Comparison of ENCODE assay signal across 16 cellular contexts in the genomic region with DNA sequence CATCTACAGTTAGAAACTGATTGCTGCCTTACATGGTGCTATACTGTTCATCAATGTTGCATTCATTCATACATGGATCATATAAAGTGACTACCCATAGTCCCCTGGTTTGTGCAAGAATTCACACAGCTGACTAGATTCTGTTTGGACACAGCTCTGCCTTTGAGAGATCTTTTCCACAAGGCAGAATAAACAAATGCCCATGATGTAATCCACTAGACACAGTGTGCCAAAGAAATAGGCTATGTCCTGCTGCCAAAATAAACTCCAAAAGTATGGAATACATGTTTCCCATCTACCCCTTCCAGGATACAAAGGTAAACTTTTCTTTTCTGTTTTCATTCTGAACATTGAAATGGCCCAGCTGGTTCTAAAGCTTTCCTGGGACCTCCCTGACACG.
DNase-seq lines count a peak whose midpoint lies in the region; ATAC-seq, FAIRE-seq and TF ChIP-seq lines count a peak whose summit lies in the region.
"Had no signal": no experiment of that assay in that cellular context is flagged by ENCODE, and none has a peak within 500 bp of the region (broad histone marks: within the 10 kb centered on the region; RNA-seq: fewer than 3 reads in every experiment).

No MANE protein-coding gene starts in this region.

- intact Hi-C loops in HepG2 (cut with micrococcal nuclease; ENCODE audit: unreplicated experiment) (no loop called here), mucosa of descending colon (cut with DNase I, micrococcal nuclease) (no loop called here), left colon (cut with DNase I, micrococcal nuclease) (no loop called here)

- no peak for TF ChIP-seq POLR2A in HepG2 (IDR thresholded peaks at IDR 0.05; ENCODE audit: insufficient read depth in 1 of 2, low read depth in 2 of 2, low read length in 2 of 2)
- no peak for TF ChIP-seq POLR2A in H54 (IDR thresholded peaks at IDR 0.05; ENCODE audit: low read depth, low read length)

- in situ Hi-C loops in HepG2 (cut with HindIII; ENCODE audit: extremely low pct_ligation_motif_present, low pct_unique_long_range_greater_than_20kb) = no loop called here

- no peaks in the 10 kb centered on the region for H3K27me3 ChIP-seq in liver (ENCODE audit: control insufficient read depth in 4 of 4, insufficient read depth in 4 of 4, low read length in 3 of 4)
- peaks cover 0 to 4% of the 10 kb centered on the region in 2 experiments; a peak in 2 of 5 replicates for H3K27me3 ChIP-seq in HepG2 (ENCODE audit: control insufficient read depth in 1 of 2, insufficient read depth in 2 of 2, low read length in 2 of 2)

- H3K9ac ChIP-seq in liver (ENCODE audit: low read depth in 1 of 2, low read length in 2 of 2) (no peak overlapping the region), HepG2 (ENCODE audit: insufficient read depth, low read depth, low read length) (no peak overlapping the region)

- TF ChIP-seq CTCF in liver (IDR thresholded peaks at IDR 0.05; ENCODE audit: low read depth, low read length, missing input control) = no peak
- TF ChIP-seq CTCF in HepG2 (CRISPR knock-in tag; IDR thresholded peaks at IDR 0.05) = no peak
- no peak for TF ChIP-seq CTCF in epithelial cell of esophagus (IDR thresholded peaks at IDR 0.05; ENCODE audit: insufficient read depth, low read depth, low read length, missing control alignments)
- TF ChIP-seq CTCF in mucosa of descending colon (IDR thresholded peaks at IDR 0.05) = no peak

- H3K4me3 ChIP-seq in liver (ENCODE audit: low read depth in 1 of 3, low read length in 3 of 3) (no peak overlapping the region), HepG2 (replicated peaks in 1 of 3; ENCODE audit: insufficient read depth in 1 of 3, low read depth in 2 of 3, low read length in 3 of 3) (no peak overlapping the region), epithelial cell of esophagus (ENCODE audit: low read length) (no peak overlapping the region), mucosa of descending colon (no peak overlapping the region)
- H3K4me3 ChIP-seq: K562 had no signal

- H2AFZ ChIP-seq in HepG2 (ENCODE audit: low read length) = no peak overlapping the region

- no peak for ATAC-seq in HepG2
- peak; percentile 17 for ATAC-seq in mucosa of descending colon
- ATAC-seq in HG02852 (IDR thresholded peaks at IDR 0.05; ENCODE audit: unreplicated experiment) = no peak
- no peak for ATAC-seq in HG02759 (IDR thresholded peaks at IDR 0.05; ENCODE audit: unreplicated experiment)
- no peak for ATAC-seq in left colon
- ATAC-seq: K562, natural killer cell had no signal

- TF ChIP-seq RAD21 in liver (IDR thresholded peaks at IDR 0.05) = peak; percentile 25 to 53
- TF ChIP-seq RAD21 in HepG2 (CRISPR knock-in tag; IDR thresholded peaks at IDR 0.05) = no peak

- H3K9me3 ChIP-seq in liver (ENCODE audit: control insufficient read depth in 4 of 4, low read length in 3 of 4) = no peaks in the 10 kb centered on the region
- H3K9me3 ChIP-seq in HepG2 (ENCODE audit: low read length) = no peaks in the 10 kb centered on the region
- H3K9me3 ChIP-seq in mucosa of descending colon = no peaks in the 10 kb centered on the region

- POLR2A ChIA-PET in HepG2 (lab: Yijun Ruan, JAX) = no interaction called here

- H3K4me1 ChIP-seq in liver (ENCODE audit: control insufficient read depth in 4 of 4, insufficient read depth in 4 of 4, low read length in 3 of 4) = peaks cover 0 to 10% (median 4%) of the 10 kb centered on the region in 4 donors
- no peaks in the 10 kb centered on the region for H3K4me1 ChIP-seq in HepG2 (ENCODE audit: insufficient read depth, low read length)
- H3K4me1 ChIP-seq in mucosa of descending colon (ENCODE audit: low read depth) = no peaks in the 10 kb centered on the region

- FAIRE-seq in HepG2 (lab: Jason Lieb, UNC) (no peak), H54 (lab: Jason Lieb, UNC) (no peak)
- FAIRE-seq: endothelial cell of umbilical vein, K562, urothelium cell line had no signal

- no peak overlapping the region for H3K4me2 ChIP-seq in HepG2 (ENCODE audit: low read depth, low read length)

- TF ChIP-seq EP300 in HepG2 (IDR thresholded peaks at IDR 0.05; ENCODE audit: low read depth in 2 of 2, low read length in 2 of 2) (no peak), HepG2 (CRISPR knock-in tag; IDR thresholded peaks at IDR 0.05; ENCODE audit: borderline replicate concordance) (no peak)

- no peaks in the 10 kb centered on the region for H4K20me1 ChIP-seq in HepG2 (ENCODE audit: insufficient read depth, low read length)

- H3K79me2 ChIP-seq in HepG2 (ENCODE audit: insufficient read depth, low read length) = no peaks in the 10 kb centered on the region

- CTCF ChIA-PET in HepG2 (lab: Yijun Ruan, JAX; ENCODE audit: low intra/inter-chr PET ratio, low total read pairs) = no interaction called here

- H3K36me3 ChIP-seq in liver (ENCODE audit: control insufficient read depth in 4 of 4, insufficient read depth in 3 of 4, low read depth in 1 of 4, low read length in 3 of 4) (no peaks in the 10 kb centered on the region), HepG2 (replicated peaks in 1 of 2; ENCODE audit: control insufficient read depth in 1 of 2, insufficient read depth in 2 of 2, low read length in 2 of 2) (no peaks in the 10 kb centered on the region), mucosa of descending colon (ENCODE audit: low read depth) (no peaks in the 10 kb centered on the region)

- no peak overlapping the region for H3K27ac ChIP-seq in liver (ENCODE audit: low read depth in 1 of 2, low read length in 2 of 2)
- no peak overlapping the region for H3K27ac ChIP-seq in HepG2 (ENCODE audit: extremely low read length, insufficient read depth, low read length)

- DNase-seq in HepG2 (ENCODE audit: low spot score) (no peak), epithelial cell of esophagus (ENCODE audit: low read depth) (peak; percentile 31), mucosa of descending colon (no peak), H54 (ENCODE audit: insufficient read length, low spot score) (no peak), left colon (no peak)
- DNase-seq: activated CD4-positive, alpha-beta T cell treated with anti-CD3 and anti-CD28 coated beads for 1 hour; activated T-cell treated with anti-CD3 and anti-CD28 coated beads, Interleukin-2, amount 50 U/mL, for 48 hours; GDM1; natural killer cell; NCI-H187 treated with DMSO at 0.1 percent for 48 hours had no signal

- WGBS in liver = 53% methylated on average over 1 of the region's 1 CpG
- WGBS in HepG2 (ENCODE audit: low lambda C conversion rate) = 3% methylated on average over 1 of the region's 1 CpG

- BruUV-seq in HepG2 (replicated peaks; lab: Mats Ljungman, UMichigan) = no TSS peak

TF ChIP-seq in liver, 16 proteins besides CTCF, POLR2A, EP300 and RAD21 (continues in another document):
- TF ChIP-seq JUND (IDR thresholded peaks at IDR 0.05) = peak; percentile 72 to 76
- TF ChIP-seq, protein P1, sequence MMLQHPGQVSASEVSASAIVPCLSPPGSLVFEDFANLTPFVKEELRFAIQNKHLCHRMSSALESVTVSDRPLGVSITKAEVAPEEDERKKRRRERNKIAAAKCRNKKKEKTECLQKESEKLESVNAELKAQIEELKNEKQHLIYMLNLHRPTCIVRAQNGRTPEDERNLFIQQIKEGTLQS (IDR thresholded peaks at IDR 0.05) = peak; percentile 90
- TF ChIP-seq TAF1 (conservative IDR thresholded peaks at IDR 0.05) = peak; percentile 30
- TF ChIP-seq ZBTB33 (IDR thresholded peaks at IDR 0.05) = peak; percentile 64
- TF ChIP-seq, protein P2, sequence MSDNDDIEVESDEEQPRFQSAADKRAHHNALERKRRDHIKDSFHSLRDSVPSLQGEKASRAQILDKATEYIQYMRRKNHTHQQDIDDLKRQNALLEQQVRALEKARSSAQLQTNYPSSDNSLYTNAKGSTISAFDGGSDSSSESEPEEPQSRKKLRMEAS (IDR thresholded peaks at IDR 0.05) = peak; percentile 64
- TF ChIP-seq HNF4G (IDR thresholded peaks at IDR 0.05) = peak; percentile 15

TF ChIP-seq in HepG2, 621 proteins besides CTCF, POLR2A, EP300 and RAD21 (continues in another document):
- TF ChIP-seq CBX5 (CRISPR knock-in tag; IDR thresholded peaks at IDR 0.05; ENCODE audit: borderline replicate concordance) (no peak), SIX4 (CRISPR knock-in tag; IDR thresholded peaks at IDR 0.05) (no peak), BRD4 (CRISPR knock-in tag; IDR thresholded peaks at IDR 0.05) (no peak)
- TF ChIP-seq, protein P3, sequence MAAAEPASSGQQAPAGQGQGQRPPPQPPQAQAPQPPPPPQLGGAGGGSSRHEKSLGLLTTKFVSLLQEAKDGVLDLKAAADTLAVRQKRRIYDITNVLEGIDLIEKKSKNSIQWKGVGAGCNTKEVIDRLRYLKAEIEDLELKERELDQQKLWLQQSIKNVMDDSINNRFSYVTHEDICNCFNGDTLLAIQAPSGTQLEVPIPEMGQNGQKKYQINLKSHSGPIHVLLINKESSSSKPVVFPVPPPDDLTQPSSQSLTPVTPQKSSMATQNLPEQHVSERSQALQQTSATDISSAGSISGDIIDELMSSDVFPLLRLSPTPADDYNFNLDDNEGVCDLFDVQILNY (CRISPR knock-in tag; conservative IDR thresholded peaks at IDR 0.05) = no peak
- TF ChIP-seq, protein P4, sequence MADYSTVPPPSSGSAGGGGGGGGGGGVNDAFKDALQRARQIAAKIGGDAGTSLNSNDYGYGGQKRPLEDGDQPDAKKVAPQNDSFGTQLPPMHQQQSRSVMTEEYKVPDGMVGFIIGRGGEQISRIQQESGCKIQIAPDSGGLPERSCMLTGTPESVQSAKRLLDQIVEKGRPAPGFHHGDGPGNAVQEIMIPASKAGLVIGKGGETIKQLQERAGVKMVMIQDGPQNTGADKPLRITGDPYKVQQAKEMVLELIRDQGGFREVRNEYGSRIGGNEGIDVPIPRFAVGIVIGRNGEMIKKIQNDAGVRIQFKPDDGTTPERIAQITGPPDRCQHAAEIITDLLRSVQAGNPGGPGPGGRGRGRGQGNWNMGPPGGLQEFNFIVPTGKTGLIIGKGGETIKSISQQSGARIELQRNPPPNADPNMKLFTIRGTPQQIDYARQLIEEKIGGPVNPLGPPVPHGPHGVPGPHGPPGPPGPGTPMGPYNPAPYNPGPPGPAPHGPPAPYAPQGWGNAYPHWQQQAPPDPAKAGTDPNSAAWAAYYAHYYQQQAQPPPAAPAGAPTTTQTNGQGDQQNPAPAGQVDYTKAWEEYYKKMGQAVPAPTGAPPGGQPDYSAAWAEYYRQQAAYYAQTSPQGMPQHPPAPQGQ (CRISPR knock-in tag; IDR thresholded peaks at IDR 0.05; ENCODE audit: borderline replicate concordance) = no peak
